In the genomic region with DNA sequence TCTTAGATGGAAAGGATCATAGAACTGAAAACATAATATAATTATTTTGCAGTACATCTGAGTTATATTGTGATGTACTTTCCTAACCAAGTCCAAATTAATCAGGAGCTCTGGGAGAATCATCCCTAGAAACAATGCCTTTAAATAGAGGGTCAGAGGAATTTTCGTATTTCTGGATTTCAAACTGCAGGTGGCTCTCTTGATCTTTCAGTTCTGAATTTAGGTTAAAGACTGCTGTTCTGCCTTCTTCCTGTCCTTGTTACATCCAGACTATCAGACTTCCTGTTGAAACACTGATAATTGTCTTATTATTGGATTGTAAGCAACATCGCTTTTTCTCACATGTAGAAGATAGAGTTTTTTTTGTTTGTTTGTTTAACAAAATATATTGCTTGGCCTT, we compare ENCODE assay signal across 11 cellular contexts.
DNase-seq lines count a peak whose midpoint lies in the region; ATAC-seq and TF ChIP-seq lines count a peak whose summit lies in the region.
"Had no signal": no experiment of that assay in that cellular context is flagged by ENCODE, and none has a peak within 500 bp of the region (broad histone marks: within the 10 kb centered on the region; RNA-seq: fewer than 3 reads in every experiment).

No MANE protein-coding gene starts in this region.

- no peaks in the 10 kb centered on the region for H3F3A ChIP-seq in PC-3 (ENCODE audit: low read length, unreplicated experiment)

- ATAC-seq in PC-3 (no peak), HG03108 (IDR thresholded peaks at IDR 0.05; ENCODE audit: unreplicated experiment) (no peak), HG02970 (IDR thresholded peaks at IDR 0.05; ENCODE audit: low FRiP score, unreplicated experiment) (no peak), HG03565 (IDR thresholded peaks at IDR 0.05; ENCODE audit: unreplicated experiment) (no peak)
- ATAC-seq: right cardiac atrium had no signal

- H3K9ac ChIP-seq in PC-3 (ENCODE audit: low read length) = no peak overlapping the region
- peak overlapping the region; percentile 48; the same call in 1 of the 2 replicates for H3K9ac ChIP-seq in iPS-20b (ENCODE audit: low read depth, low read length)
- H3K9ac ChIP-seq: BLaER1 treated with 17β-estradiol and CSF1 and Interleukin-3, amounts not matched to agents 10 nM and 100 nM had no signal

- H3K79me2 ChIP-seq in PC-3 (ENCODE audit: low read length) = no peaks in the 10 kb centered on the region

- TF ChIP-seq CTCF in PC-3 (conservative IDR thresholded peaks at IDR 0.05; ENCODE audit: low read depth, low read length) = peak; percentile 41; the same call in 1 of the 2 replicates

- no peak overlapping the region for H3K4me2 ChIP-seq in PC-3 (ENCODE audit: low read length)
- H3K4me2 ChIP-seq: BLaER1 treated with 17β-estradiol and CSF1 and Interleukin-3, amounts not matched to agents 10 nM and 100 nM had no signal

- CTCF ChIA-PET in PC-3 (lab: Charles Lee) = no interaction called here

- in situ Hi-C loops in KBM-7 (cut with MboI; ENCODE audit: low pct_unique_long_range_greater_than_20kb, low sequenced_read_pairs) = no loop called here

- intact Hi-C loops in PC-3 (cut with micrococcal nuclease) = no loop called here

- H4K20me1 ChIP-seq in PC-3 (ENCODE audit: low read length) = no peaks in the 10 kb centered on the region
- H4K20me1 ChIP-seq: BLaER1 treated with 17β-estradiol and CSF1 and Interleukin-3, amounts not matched to agents 10 nM and 100 nM had no signal

- H2AFZ ChIP-seq in PC-3 (ENCODE audit: low read length) = no peak overlapping the region

- H3K27me3 ChIP-seq in PC-3 (ENCODE audit: low read length) (no peaks in the 10 kb centered on the region), iPS-20b (ENCODE audit: insufficient read depth, low read length) (no peaks in the 10 kb centered on the region)

- POLR2A ChIA-PET in PC-3 (lab: Charles Lee; ENCODE audit: unreplicated experiment) = no interaction called here

- H3K9me3 ChIP-seq in PC-3 (ENCODE audit: low read length) (no peaks in the 10 kb centered on the region), iPS-20b (ENCODE audit: insufficient read depth, low read depth, low read length) (no peaks in the 10 kb centered on the region)
- H3K9me3 ChIP-seq: BLaER1 treated with 17β-estradiol and CSF1 and Interleukin-3, amounts not matched to agents 10 nM and 100 nM had no signal

- H3K27ac ChIP-seq in PC-3 (ENCODE audit: low read length) (no peak overlapping the region), iPS-20b (ENCODE audit: low read length) (peak overlapping the region; percentile 28)
- H3K27ac ChIP-seq: BLaER1 treated with 17β-estradiol and CSF1 and Interleukin-3, amounts not matched to agents 10 nM and 100 nM had no signal

- DNase-seq in DMS53 (lab: John Stamatoyannopoulos, UW) (peak; percentile 76), KBM-7 (peak; percentile 33), PC-3 (peak; percentile 23)
- no peak for DNase-seq in activated CD4-positive, alpha-beta T cell treated with anti-CD3 and anti-CD28 coated beads, Interleukin-2, amount 50 U/mL, for 1 hour
- DNase-seq: right cardiac atrium; stimulated activated CD8-positive, alpha-beta memory T cell treated with anti-CD3 and anti-CD28 coated beads, Interleukin-4, amount 100 ng/mL, for 48 hours had no signal

- BruUV-seq in PC-3 (replicated peaks; lab: Mats Ljungman, UMichigan) = no TSS peak

- H3K36me3 ChIP-seq in PC-3 (ENCODE audit: low read depth, low read length) (no peaks in the 10 kb centered on the region), iPS-20b (ENCODE audit: insufficient read depth, low read depth, low read length) (no peaks in the 10 kb centered on the region)
- H3K36me3 ChIP-seq: BLaER1 treated with 17β-estradiol and CSF1 and Interleukin-3, amounts not matched to agents 10 nM and 100 nM had no signal

- no peaks in the 10 kb centered on the region for H3K9me2 ChIP-seq in PC-3 (replicated peaks; ENCODE audit: low read length)

- H3K4me1 ChIP-seq in PC-3 (ENCODE audit: insufficient read depth, low read length) (peaks cover 7% of the 10 kb centered on the region; the same call in 1 of the 2 replicates), iPS-20b (ENCODE audit: insufficient read depth, low read length) (peaks cover 7% of the 10 kb centered on the region; the same call in 1 of the 2 replicates)

- H3K4me3 ChIP-seq in PC-3 (ENCODE audit: low read length) = no peak overlapping the region
- no peak overlapping the region for H3K4me3 ChIP-seq in iPS-20b (ENCODE audit: low read length)
- H3K4me3 ChIP-seq: BLaER1 treated with 17β-estradiol and CSF1 and Interleukin-3, amounts not matched to agents 10 nM and 100 nM had no signal
